Comparison of ENCODE assay signal across 2 cellular contexts in the genomic region with DNA sequence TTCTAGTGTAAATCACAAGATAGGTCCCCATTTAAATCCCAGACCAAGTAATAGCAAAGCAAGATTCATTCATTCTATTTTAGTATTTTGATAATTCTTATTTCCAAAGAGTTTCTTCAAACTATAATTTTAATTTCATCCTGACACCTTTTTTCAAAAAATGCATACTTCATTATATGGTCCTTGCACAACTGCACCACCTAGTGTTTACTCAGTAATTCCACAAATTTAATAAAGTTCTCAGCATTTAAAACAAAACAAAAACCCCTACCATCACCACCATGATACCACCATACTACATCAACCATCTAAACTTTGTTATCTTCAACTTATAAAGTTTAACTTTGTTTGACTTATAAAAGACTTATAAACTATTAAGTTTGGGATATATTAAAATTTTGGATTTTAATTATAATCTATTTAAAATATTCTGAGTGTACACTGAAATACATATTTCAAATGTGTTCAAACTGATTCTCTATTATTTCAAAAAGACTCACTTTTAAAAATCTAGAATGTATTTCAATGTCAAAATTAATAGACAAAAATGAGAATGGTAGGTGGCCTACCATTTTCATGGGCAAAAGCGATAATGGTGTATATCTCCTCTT.
TF ChIP-seq lines count a peak whose summit lies in the region.

No MANE protein-coding gene starts in this region.

TF ChIP-seq in HepG2, 621 proteins besides CTCF, POLR2A, EP300 and RAD21:
- TF ChIP-seq, protein P1, sequence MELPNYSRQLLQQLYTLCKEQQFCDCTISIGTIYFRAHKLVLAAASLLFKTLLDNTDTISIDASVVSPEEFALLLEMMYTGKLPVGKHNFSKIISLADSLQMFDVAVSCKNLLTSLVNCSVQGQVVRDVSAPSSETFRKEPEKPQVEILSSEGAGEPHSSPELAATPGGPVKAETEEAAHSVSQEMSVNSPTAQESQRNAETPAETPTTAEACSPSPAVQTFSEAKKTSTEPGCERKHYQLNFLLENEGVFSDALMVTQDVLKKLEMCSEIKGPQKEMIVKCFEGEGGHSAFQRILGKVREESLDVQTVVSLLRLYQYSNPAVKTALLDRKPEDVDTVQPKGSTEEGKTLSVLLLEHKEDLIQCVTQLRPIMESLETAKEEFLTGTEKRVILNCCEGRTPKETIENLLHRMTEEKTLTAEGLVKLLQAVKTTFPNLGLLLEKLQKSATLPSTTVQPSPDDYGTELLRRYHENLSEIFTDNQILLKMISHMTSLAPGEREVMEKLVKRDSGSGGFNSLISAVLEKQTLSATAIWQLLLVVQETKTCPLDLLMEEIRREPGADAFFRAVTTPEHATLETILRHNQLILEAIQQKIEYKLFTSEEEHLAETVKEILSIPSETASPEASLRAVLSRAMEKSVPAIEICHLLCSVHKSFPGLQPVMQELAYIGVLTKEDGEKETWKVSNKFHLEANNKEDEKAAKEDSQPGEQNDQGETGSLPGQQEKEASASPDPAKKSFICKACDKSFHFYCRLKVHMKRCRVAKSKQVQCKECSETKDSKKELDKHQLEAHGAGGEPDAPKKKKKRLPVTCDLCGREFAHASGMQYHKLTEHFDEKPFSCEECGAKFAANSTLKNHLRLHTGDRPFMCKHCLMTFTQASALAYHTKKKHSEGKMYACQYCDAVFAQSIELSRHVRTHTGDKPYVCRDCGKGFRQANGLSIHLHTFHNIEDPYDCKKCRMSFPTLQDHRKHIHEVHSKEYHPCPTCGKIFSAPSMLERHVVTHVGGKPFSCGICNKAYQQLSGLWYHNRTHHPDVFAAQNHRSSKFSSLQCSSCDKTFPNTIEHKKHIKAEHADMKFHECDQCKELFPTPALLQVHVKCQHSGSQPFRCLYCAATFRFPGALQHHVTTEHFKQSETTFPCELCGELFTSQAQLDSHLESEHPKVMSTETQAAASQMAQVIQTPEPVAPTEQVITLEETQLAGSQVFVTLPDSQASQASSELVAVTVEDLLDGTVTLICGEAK (IDR thresholded peaks at IDR 0.05), result peak; percentile 35; the same call in 1 of the 2 replicates
- TF ChIP-seq, protein P1 (CRISPR knock-in tag; IDR thresholded peaks at IDR 0.05), result no peak
- TF ChIP-seq STAG1 (CRISPR knock-in tag; IDR thresholded peaks at IDR 0.05) (peak; percentile 48), KAT8 (CRISPR knock-in tag; IDR thresholded peaks at IDR 0.05) (no peak), ATM (IDR thresholded peaks at IDR 0.05; ENCODE audit: borderline replicate concordance) (no peak), ZNF335 (CRISPR knock-in tag; IDR thresholded peaks at IDR 0.05) (no peak), KDM6A (CRISPR knock-in tag; IDR thresholded peaks at IDR 0.05; ENCODE audit: low read depth) (no peak), ZSCAN30 (CRISPR knock-in tag; IDR thresholded peaks at IDR 0.05) (no peak)
- TF ChIP-seq, protein P2, sequence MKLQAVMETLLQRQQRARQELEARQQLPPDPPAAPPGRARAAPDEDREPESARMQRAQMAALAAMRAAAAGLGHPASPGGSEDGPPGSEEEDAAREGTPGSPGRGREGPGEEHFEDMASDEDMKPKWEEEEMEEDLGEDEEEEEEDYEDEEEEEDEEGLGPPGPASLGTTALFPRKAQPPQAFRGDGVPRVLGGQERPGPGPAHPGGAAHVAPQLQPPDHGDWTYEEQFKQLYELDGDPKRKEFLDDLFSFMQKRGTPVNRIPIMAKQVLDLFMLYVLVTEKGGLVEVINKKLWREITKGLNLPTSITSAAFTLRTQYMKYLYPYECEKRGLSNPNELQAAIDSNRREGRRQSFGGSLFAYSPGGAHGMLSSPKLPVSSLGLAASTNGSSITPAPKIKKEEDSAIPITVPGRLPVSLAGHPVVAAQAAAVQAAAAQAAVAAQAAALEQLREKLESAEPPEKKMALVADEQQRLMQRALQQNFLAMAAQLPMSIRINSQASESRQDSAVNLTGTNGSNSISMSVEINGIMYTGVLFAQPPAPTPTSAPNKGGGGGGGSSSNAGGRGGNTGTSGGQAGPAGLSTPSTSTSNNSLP (IDR thresholded peaks at IDR 0.05; ENCODE audit: low read depth, low read length), result no peak
- TF ChIP-seq, protein P3, sequence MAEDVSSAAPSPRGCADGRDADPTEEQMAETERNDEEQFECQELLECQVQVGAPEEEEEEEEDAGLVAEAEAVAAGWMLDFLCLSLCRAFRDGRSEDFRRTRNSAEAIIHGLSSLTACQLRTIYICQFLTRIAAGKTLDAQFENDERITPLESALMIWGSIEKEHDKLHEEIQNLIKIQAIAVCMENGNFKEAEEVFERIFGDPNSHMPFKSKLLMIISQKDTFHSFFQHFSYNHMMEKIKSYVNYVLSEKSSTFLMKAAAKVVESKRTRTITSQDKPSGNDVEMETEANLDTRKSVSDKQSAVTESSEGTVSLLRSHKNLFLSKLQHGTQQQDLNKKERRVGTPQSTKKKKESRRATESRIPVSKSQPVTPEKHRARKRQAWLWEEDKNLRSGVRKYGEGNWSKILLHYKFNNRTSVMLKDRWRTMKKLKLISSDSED (CRISPR knock-in tag; IDR thresholded peaks at IDR 0.05), result no peak

TF ChIP-seq in GM12891, 5 proteins besides CTCF, POLR2A, EP300 and RAD21 (continued from another document):
- TF ChIP-seq POLR2AphosphoS5 (IDR thresholded peaks at IDR 0.05; ENCODE audit: low read depth, low read length) (no peak), SPI1 (IDR thresholded peaks at IDR 0.05; ENCODE audit: low read depth, low read length) (no peak), POU2F2 (IDR thresholded peaks at IDR 0.05; ENCODE audit: low read depth, low read length) (no peak), TAF1 (IDR thresholded peaks at IDR 0.05; ENCODE audit: low read depth, low read length) (no peak)
